Comparison of ENCODE assay signal across 20 cellular contexts in the genomic region with DNA sequence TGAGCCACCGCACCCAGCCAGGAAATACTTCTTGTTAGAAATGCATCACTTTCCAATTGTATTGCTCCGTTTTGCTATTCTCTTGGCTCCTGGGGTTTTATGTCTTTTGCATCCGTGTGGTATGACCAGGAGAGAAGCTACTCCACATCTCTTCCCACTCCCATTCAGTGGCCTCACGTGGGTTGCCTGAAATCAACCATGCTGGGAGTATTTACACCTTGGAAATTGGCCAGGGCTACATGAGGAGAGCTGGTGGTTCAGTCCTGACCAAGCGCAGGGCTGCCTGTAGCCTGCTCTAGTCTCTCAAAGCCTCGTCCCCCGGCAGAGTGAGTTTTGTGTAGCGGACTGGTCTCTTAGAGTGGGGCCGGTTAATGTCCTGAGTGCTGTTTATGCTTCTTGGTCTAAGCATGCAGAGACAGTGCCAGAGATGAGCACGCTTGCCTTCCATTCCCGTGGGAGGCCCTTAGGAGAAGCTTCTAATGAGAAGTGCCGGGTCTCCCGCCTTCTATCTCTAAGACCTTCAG. TPM values are rescaled to one million over a fixed set of nuclear protein-coding genes. Genes with fewer than 3 reads are reported as not detected.
A peak's percentile ranks its signal among the peaks of the same experiment; 100 is the strongest.
DNase-seq lines count a peak whose midpoint lies in the region; ATAC-seq and TF ChIP-seq lines count a peak whose summit lies in the region.
"Had no signal": no experiment of that assay in that cellular context is flagged by ENCODE, and none has a peak within 500 bp of the region (broad histone marks: within the 10 kb centered on the region; RNA-seq: fewer than 3 reads in every experiment).

No MANE protein-coding gene starts in this region.

- H2AFZ ChIP-seq in neuronal stem cell (ENCODE audit: low read length) = no peak overlapping the region
- H2AFZ ChIP-seq: GM23248 had no signal

- 73 to 74% methylated on average over 9 to 13 of the region's 13 CpGs for WGBS in esophagus squamous epithelium, 2 donors
- no CpG with 5 or more reads among the region's 13 CpGs for WGBS in neuronal stem cell (ENCODE audit: extremely low coverage in 2 of 2, insufficient read length in 2 of 2, insufficient replicate concordance in 1 of 2), 2 donors
- 47% methylated on average over 13 of the region's 13 CpGs for WGBS in urinary bladder

- peak overlapping the region; percentile 8 for H2AK5ac ChIP-seq in neuronal stem cell (ENCODE audit: low read depth, low read length)

- no peak overlapping the region for H3K4me3 Mint-ChIP-seq in activated T-helper 1 cell treated with anti-CD3 and anti-CD28 coated beads, Interleukin-12 subunit alpha, Interleukin-12 subunit beta, Interleukin-2, Interleukin-4 antibody, amounts not matched to agents 30 ng/mL and 10 ng/mL and 1 ng/mL, durations not matched to agents 14 hours and 24 hours and 36 hours
- H3K4me3 Mint-ChIP-seq: CD14-positive monocyte had no signal

- no peak overlapping the region for H3K18ac ChIP-seq in neuronal stem cell (ENCODE audit: low read length)

- peaks cover 30% of the 10 kb centered on the region for H3K27me3 Mint-ChIP-seq in activated T-helper 1 cell treated with anti-CD3 and anti-CD28 coated beads, Interleukin-12 subunit alpha, Interleukin-12 subunit beta, Interleukin-2, Interleukin-4 antibody, amounts not matched to agents 30 ng/mL and 10 ng/mL and 1 ng/mL, durations not matched to agents 14 hours and 24 hours and 36 hours (ENCODE audit: insufficient read depth)

- DNase-seq in NCI-H69 (lab: John Stamatoyannopoulos, UW) = peak; percentile 44
- DNase-seq in esophagus squamous epithelium (lab: John Stamatoyannopoulos, UW) = no peak
- DNase-seq in neuronal stem cell (ENCODE audit: low spot score) = no peak
- DNase-seq in activated T-helper 1 cell treated with anti-CD3 and anti-CD28 coated beads, Interleukin-12 subunit alpha, Interleukin-12 subunit beta, Interleukin-2, Interleukin-4 antibody, amounts not matched to agents 30 ng/mL and 10 ng/mL and 1 ng/mL, durations not matched to agents 14 hours and 24 hours and 36 hours (ENCODE audit: low spot score) = no peak
- DNase-seq: ACHN, DND-41, GM23248, MM.1S, NCI-H1092, NCI-H1694, NCI-H510A treated with DMSO at 0.1 percent for 48 hours, NCI-H82 had no signal

- H2BK5ac ChIP-seq in neuronal stem cell (ENCODE audit: low read length) = no peak overlapping the region

- H3K4me1 Mint-ChIP-seq in activated T-helper 1 cell treated with anti-CD3 and anti-CD28 coated beads, Interleukin-12 subunit alpha, Interleukin-12 subunit beta, Interleukin-2, Interleukin-4 antibody, amounts not matched to agents 30 ng/mL and 10 ng/mL and 1 ng/mL, durations not matched to agents 14 hours and 24 hours and 36 hours (ENCODE audit: low read depth) = no peaks in the 10 kb centered on the region

- H3K14ac ChIP-seq in neuronal stem cell (ENCODE audit: low read length) = no peak overlapping the region

- H3K4me2 ChIP-seq in neuronal stem cell (ENCODE audit: insufficient read depth, low read length, poor library complexity, severe bottlenecking) = no peak overlapping the region

- no peaks in the 10 kb centered on the region for H3K36me3 ChIP-seq in esophagus squamous epithelium
- H3K36me3 ChIP-seq in neuronal stem cell (replicated peaks in 1 of 2; ENCODE audit: control insufficient read depth in 2 of 2, insufficient read depth in 2 of 2, low read length in 2 of 2) = no peaks in the 10 kb centered on the region
- H3K36me3 ChIP-seq in urinary bladder (ENCODE audit: insufficient read depth) = no peaks in the 10 kb centered on the region

- H3K27ac Mint-ChIP-seq in activated T-helper 1 cell treated with anti-CD3 and anti-CD28 coated beads, Interleukin-12 subunit alpha, Interleukin-12 subunit beta, Interleukin-2, Interleukin-4 antibody, amounts not matched to agents 30 ng/mL and 10 ng/mL and 1 ng/mL, durations not matched to agents 14 hours and 24 hours and 36 hours = no peak overlapping the region
- H3K27ac Mint-ChIP-seq: CD14-positive monocyte had no signal

- H3K9me3 ChIP-seq in esophagus squamous epithelium = no peaks in the 10 kb centered on the region
- no peaks in the 10 kb centered on the region for H3K9me3 ChIP-seq in neuronal stem cell (replicated peaks in 1 of 2; ENCODE audit: control insufficient read depth in 2 of 2, insufficient read depth in 1 of 2, low read depth in 1 of 2, low read length in 2 of 2)
- H3K9me3 ChIP-seq: SJSA1 had no signal

- TF ChIP-seq CTCF in esophagus squamous epithelium (IDR thresholded peaks at IDR 0.05) = no peak

- H3K27ac ChIP-seq in esophagus squamous epithelium (peak overlapping the region; percentile 46 to 84 (median 82)), neuronal stem cell (replicated peaks; ENCODE audit: low read length) (no peak overlapping the region), urinary bladder (ENCODE audit: low read depth) (peak overlapping the region; percentile 71)
- H3K27ac ChIP-seq: GM23248, SJSA1 had no signal

- H3K4me3 ChIP-seq in esophagus squamous epithelium (peak overlapping the region in 1 of 4 donors; percentile 12), neuronal stem cell (ENCODE audit: low read length in 2 of 2) (no peak overlapping the region), urinary bladder (ENCODE audit: low read depth, low read length) (no peak overlapping the region)
- H3K4me3 ChIP-seq: GM23248, SJSA1 had no signal

- no peaks in the 10 kb centered on the region for H3K36me3 Mint-ChIP-seq in activated T-helper 1 cell treated with anti-CD3 and anti-CD28 coated beads, Interleukin-12 subunit alpha, Interleukin-12 subunit beta, Interleukin-2, Interleukin-4 antibody, amounts not matched to agents 30 ng/mL and 10 ng/mL and 1 ng/mL, durations not matched to agents 14 hours and 24 hours and 36 hours (ENCODE audit: low read depth)
- H3K36me3 Mint-ChIP-seq: CD14-positive monocyte had no signal

- peak overlapping the region; percentile 25 for H2BK15ac ChIP-seq in neuronal stem cell (ENCODE audit: low read length)

- intact Hi-C loops in esophagus squamous epithelium (cut with DNase I) = no loop called here
- intact Hi-C loops in activated T-helper 1 cell treated with anti-CD3 and anti-CD28 coated beads, Interleukin-12 subunit alpha, Interleukin-12 subunit beta, Interleukin-2, Interleukin-4 antibody, amounts not matched to agents 30 ng/mL and 10 ng/mL and 1 ng/mL, durations not matched to agents 14 hours and 24 hours and 36 hours (cut with micrococcal nuclease) = no loop called here

- ATAC-seq in GM19397 (IDR thresholded peaks at IDR 0.05; ENCODE audit: unreplicated experiment) (no peak), GM18873 (IDR thresholded peaks at IDR 0.05; ENCODE audit: low FRiP score, unreplicated experiment) (no peak)
- ATAC-seq: HCT116 had no signal

- no peaks in the 10 kb centered on the region for H3K9me3 Mint-ChIP-seq in activated T-helper 1 cell treated with anti-CD3 and anti-CD28 coated beads, Interleukin-12 subunit alpha, Interleukin-12 subunit beta, Interleukin-2, Interleukin-4 antibody, amounts not matched to agents 30 ng/mL and 10 ng/mL and 1 ng/mL, durations not matched to agents 14 hours and 24 hours and 36 hours
- H3K9me3 Mint-ChIP-seq: CD14-positive monocyte had no signal

- H3K27me3 ChIP-seq in esophagus squamous epithelium (peaks cover 0 to 44% (median 0%) of the 10 kb centered on the region in 4 donors), neuronal stem cell (ENCODE audit: control insufficient read depth in 3 of 3, insufficient read depth in 3 of 3, low read depth in 1 of 3, low read length in 3 of 3) (peaks cover 0 to 34% (median 0%) of the 10 kb centered on the region in 3 experiments)
- H3K27me3 ChIP-seq: SJSA1 had no signal

- no peaks in the 10 kb centered on the region for H3K79me1 ChIP-seq in neuronal stem cell (ENCODE audit: low read depth, low read length)

- no peak overlapping the region for H2BK120ac ChIP-seq in neuronal stem cell (ENCODE audit: low read depth, low read length)

- no peak overlapping the region for H3K23ac ChIP-seq in neuronal stem cell (ENCODE audit: low read depth, low read length, poor library complexity)

- no peak overlapping the region for H2BK12ac ChIP-seq in neuronal stem cell (ENCODE audit: low read length)

- H4K91ac ChIP-seq in neuronal stem cell (ENCODE audit: low read depth, low read length, poor library complexity) = no peak overlapping the region

- H3K4me1 ChIP-seq in esophagus squamous epithelium (peaks cover 9 to 58% (median 15%) of the 10 kb centered on the region in 3 donors), neuronal stem cell (ENCODE audit: control insufficient read depth in 2 of 2, insufficient read depth in 1 of 2, low read depth in 1 of 2, low read length in 2 of 2) (peaks cover 11 to 19% of the 10 kb centered on the region in 2 donors), urinary bladder (ENCODE audit: insufficient read depth) (no peaks in the 10 kb centered on the region)

- no peak overlapping the region for H3K9ac ChIP-seq in neuronal stem cell (ENCODE audit: low read depth, low read length, poor library complexity)
- H3K9ac ChIP-seq: GM23248 had no signal

- peak in 1 of 4 donors; percentile 13 for TF ChIP-seq POLR2A in esophagus squamous epithelium (IDR thresholded peaks at IDR 0.05)

- no peak overlapping the region for H4K8ac ChIP-seq in neuronal stem cell (ENCODE audit: low read depth, low read length)

- H3K4ac ChIP-seq in neuronal stem cell (ENCODE audit: low read length) = no peak overlapping the region

RNA-seq across cellular contexts. Expression of a gene that starts 3.8 kb away (rescaled TPM):
- total RNA-seq in esophagus squamous epithelium = 1 to 10 TPM; 2.3 to 7.6 (median 5.0) TPM
- polyA plus RNA-seq in neuronal stem cell (2013, experiment 1 of 2) = 0.13 TPM
- 0.14 TPM for polyA plus RNA-seq in neuronal stem cell (2013, experiment 2 of 2)
- 44.6 TPM for total RNA-seq in urinary bladder
- 67.2 TPM for polyA plus RNA-seq in urinary bladder
- not detected in 2 replicates for total RNA-seq in activated T-helper 1 cell treated with anti-CD3 and anti-CD28 coated beads, Interleukin-12 subunit alpha, Interleukin-12 subunit beta, Interleukin-2, Interleukin-4 antibody, amounts not matched to agents 30 ng/mL and 10 ng/mL and 1 ng/mL, durations not matched to agents 14 hours and 24 hours and 36 hours
- total RNA-seq: G401, LHCN-M2 had no signal
- polyA plus RNA-seq: CD14-positive monocyte had no signal

RNA-seq across cellular contexts. Expression of a gene that starts 58.6 kb away (rescaled TPM):
- total RNA-seq in esophagus squamous epithelium = not detected
- polyA plus RNA-seq in neuronal stem cell (2013, experiment 1 of 2) = not detected
- polyA plus RNA-seq in neuronal stem cell (2013, experiment 2 of 2) = not detected
- not detected for total RNA-seq in urinary bladder
- not detected for polyA plus RNA-seq in urinary bladder
- not detected in 2 replicates for total RNA-seq in activated T-helper 1 cell treated with anti-CD3 and anti-CD28 coated beads, Interleukin-12 subunit alpha, Interleukin-12 subunit beta, Interleukin-2, Interleukin-4 antibody, amounts not matched to agents 30 ng/mL and 10 ng/mL and 1 ng/mL, durations not matched to agents 14 hours and 24 hours and 36 hours
- total RNA-seq: G401, GM23248, SJSA1 had no signal
- polyA plus RNA-seq: CD14-positive monocyte, GM23248 had no signal
